Comparison of ENCODE assay signal across 11 cellular contexts in the genomic region with DNA sequence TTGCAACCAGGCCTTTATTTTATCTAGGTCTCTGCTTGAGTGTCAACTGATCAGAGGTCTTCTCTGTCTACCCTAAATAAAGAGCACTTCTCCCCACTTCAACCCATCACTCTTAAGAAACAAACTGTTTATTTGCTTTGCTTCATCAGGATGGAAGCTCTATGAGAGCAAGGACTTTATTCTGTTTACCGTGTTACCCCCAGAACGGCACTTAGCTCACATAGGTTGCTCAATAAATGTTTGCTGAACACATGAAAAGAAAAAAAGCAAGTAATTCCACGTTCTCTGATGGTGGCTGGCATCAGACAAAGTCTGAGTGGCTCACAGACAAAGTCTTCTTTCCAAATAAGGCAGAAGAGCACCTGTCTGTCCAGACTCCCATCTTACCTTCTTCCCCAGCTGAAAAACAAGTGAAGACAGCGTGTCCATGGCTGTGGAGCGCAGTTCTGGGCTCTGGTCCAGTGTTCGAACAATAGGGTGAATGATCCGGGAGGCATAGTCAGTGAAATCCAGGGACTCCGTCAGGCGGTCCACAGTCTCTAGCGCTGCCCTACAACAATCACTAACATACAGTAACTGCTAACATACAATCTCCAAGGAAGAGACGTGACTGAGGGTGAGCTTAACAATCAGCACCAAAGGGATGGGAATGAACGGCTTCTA.
"Had no signal": no experiment of that assay in that cellular context is flagged by ENCODE, and none has a peak within 500 bp of the region (broad histone marks: within the 10 kb centered on the region; RNA-seq: fewer than 3 reads in every experiment).

No MANE protein-coding gene starts in this region.

- H3K27ac ChIP-seq: esophagus squamous epithelium, neutrophil, prostate gland had no signal

- DNase-seq: activated CD4-positive, alpha-beta T cell treated with anti-CD3 and anti-CD28 coated beads for 4 hours; activated CD8-positive, alpha-beta memory T cell treated with anti-CD3 and anti-CD28 coated beads, Interleukin-2, amount 50 U/mL, for 48 hours; activated CD8-positive, alpha-beta T cell treated with anti-CD3 and anti-CD28 coated beads, Interleukin-2, amount 10 ng/mL, durations not matched to agents 7 days and 5 days; activated naive CD4-positive, alpha-beta T cell treated with anti-CD3 and anti-CD28 coated beads, Interleukin-2, amount 50 U/mL, for 16 hours; esophagus squamous epithelium; foreskin fibroblast; naive thymus-derived CD4-positive, alpha-beta T cell; stimulated activated CD4-positive, alpha-beta T cell treated with anti-CD3 and anti-CD28 coated beads, Interleukin-12 subunit alpha, Interleukin-12 subunit beta, amount 100 ng/mL, for 4 hours; stimulated activated CD4-positive, alpha-beta T cell treated with anti-CD3 and anti-CD28 coated beads, Interleukin-2, amount 100 ng/mL, for 48 hours had no signal
